9 cellular contexts compared by ENCODE assay signal in genomic region chr5:177369050-177369912, GRCh38. TPM values are rescaled to one million over a fixed set of nuclear protein-coding genes. Genes with fewer than 3 reads are reported as not detected.
DNase-seq lines count a peak whose midpoint lies in the region; ATAC-seq and TF ChIP-seq lines count a peak whose summit lies in the region.
"Had no signal": no experiment of that assay in that cellular context is flagged by ENCODE, and none has a peak within 500 bp of the region (broad histone marks: within the 10 kb centered on the region; RNA-seq: fewer than 3 reads in every experiment).

No MANE protein-coding gene starts in this region.

- H3K4me3 Mint-ChIP-seq in effector memory CD8-positive, alpha-beta T cell: peak overlapping the region; percentile 24 to 53

- peaks cover 51% of the 10 kb centered on the region for H3K36me3 Mint-ChIP-seq in effector memory CD8-positive, alpha-beta T cell (ENCODE audit: insufficient read depth)

- H3K27me3 Mint-ChIP-seq in effector memory CD8-positive, alpha-beta T cell: no peaks in the 10 kb centered on the region

- peaks cover 41 to 47% of the 10 kb centered on the region in 2 donors for H3K4me1 Mint-ChIP-seq in effector memory CD8-positive, alpha-beta T cell (ENCODE audit: low read depth in 2 of 2)

- peak overlapping the region; percentile 84 to 93 for H3K27ac Mint-ChIP-seq in effector memory CD8-positive, alpha-beta T cell

- ATAC-seq in effector memory CD8-positive, alpha-beta T cell (replicated peaks): no peak
- ATAC-seq in psoas muscle: peak; percentile 27 to 55 (median 36)
- no peak for ATAC-seq in HG03442 (IDR thresholded peaks at IDR 0.05; ENCODE audit: unreplicated experiment)

- H3K4me3 ChIP-seq in SJSA1: no peak overlapping the region
- peak overlapping the region; percentile 7 for H3K4me3 ChIP-seq in psoas muscle

- H3K36me3 ChIP-seq in SJSA1 (no peaks in the 10 kb centered on the region), psoas muscle (ENCODE audit: insufficient read depth in 1 of 2, low read depth in 1 of 2) (peaks cover 0 to 18% of the 10 kb centered on the region in 2 donors)

- peaks cover 4% of the 10 kb centered on the region for H3K4me1 ChIP-seq in SJSA1 (replicated peaks)
- peaks cover 40% of the 10 kb centered on the region for H3K4me1 ChIP-seq in psoas muscle

- DNase-seq in AG08396 (ENCODE audit: low spot score) (peak; percentile 79), SJSA1 (ENCODE audit: low read depth in 1 of 2, low spot score in 2 of 2) (peak; percentile 36 to 55), psoas muscle (no peak), A172 (ENCODE audit: low spot score) (no peak), iPS-NIHi7 (ENCODE audit: extremely low spot score) (no peak)
- peak in 1 of 3 experiments; percentile 30 for DNase-seq in effector memory CD8-positive, alpha-beta T cell

- H3K9me3 ChIP-seq in SJSA1 (replicated peaks): 0 out of 2 replicates have a peak, but pooled peaks cover 3% of the 10 kb centered on the region
- no peaks in the 10 kb centered on the region for H3K9me3 ChIP-seq in psoas muscle

- H3K27me3 ChIP-seq in SJSA1 (replicated peaks): peaks cover 6% of the 10 kb centered on the region; the same call in 1 of the 2 replicates
- H3K27me3 ChIP-seq in psoas muscle (ENCODE audit: insufficient read depth in 3 of 3, low read length in 2 of 3): no peaks in the 10 kb centered on the region

- 30 to 35% (median 32%) methylated on average over 7 of the region's 7 CpGs for WGBS in psoas muscle, 3 donors

- intact Hi-C loops in psoas muscle (cut with DNase I): loop anchor here (5.0 kb wide), 2 partner anchors 52 to 57 kb away; partner anchors contain the start of gene MXD3 (in 1 of the 2)

- no peak overlapping the region for H3K27ac ChIP-seq in SJSA1
- H3K27ac ChIP-seq in psoas muscle: peak overlapping the region; percentile 81

- H3K9me3 Mint-ChIP-seq in effector memory CD8-positive, alpha-beta T cell: no peaks in the 10 kb centered on the region

- TF ChIP-seq CTCF in GM12873 (IDR thresholded peaks at IDR 0.05; ENCODE audit: insufficient read depth, low read depth, low read length, missing control alignments) (peak; percentile 85), psoas muscle (IDR thresholded peaks at IDR 0.05) (peak; percentile 47)

RNA-seq across cellular contexts. Expression of gene RGS14, which starts 11.6 kb away (rescaled TPM):
- total RNA-seq in SJSA1 (2014; rRNA removed; shearing (Covaris generic)): 1.6 TPM in 1 of 2 replicates, not detected in the other
- 10 to 100 TPM in 3 of 4 donors, 1 to 10 TPM in 1; 5.5 to 23.2 (median 10.5) TPM for total RNA-seq in psoas muscle
- polyA plus RNA-seq in psoas muscle: 10 to 100 TPM in 1 of 3 donors, 1 to 10 TPM in 2; 3.6 to 10.0 (median 6.7) TPM
- 28.2 and 36.5 TPM in 2 replicates for total RNA-seq in A172 (2014; rRNA removed; shearing (Covaris generic))

RNA-seq across cellular contexts. Expression of gene SLC34A1, which starts 15.0 kb away (rescaled TPM):
- not detected in 2 replicates for total RNA-seq in SJSA1 (2014; rRNA removed; shearing (Covaris generic))
- not detected for total RNA-seq in psoas muscle
- polyA plus RNA-seq in psoas muscle: not detected
- 0.05 TPM in 1 of 2 replicates, not detected in the other for total RNA-seq in A172 (2014; rRNA removed; shearing (Covaris generic))
- total RNA-seq: temporal lobe had no signal

RNA-seq across cellular contexts. Expression of gene LMAN2, which starts 17.8 kb away (rescaled TPM):
- 360 and 397 TPM in 2 replicates for total RNA-seq in SJSA1 (2014; rRNA removed; shearing (Covaris generic))
- total RNA-seq in psoas muscle: 10 to 100 TPM; 28.7 to 55.8 (median 43.1) TPM
- 100 to 1,000 TPM; 103 to 193 (median 162) TPM for polyA plus RNA-seq in psoas muscle
- 361 and 423 TPM in 2 replicates for total RNA-seq in A172 (2014; rRNA removed; shearing (Covaris generic))

RNA-seq across cellular contexts. Expression of gene PFN3, which starts 31.2 kb away (rescaled TPM):
- total RNA-seq in SJSA1 (2014; rRNA removed; shearing (Covaris generic)): not detected in 2 replicates
- total RNA-seq in psoas muscle: not detected
- not detected for polyA plus RNA-seq in psoas muscle
- not detected in 2 replicates for total RNA-seq in A172 (2014; rRNA removed; shearing (Covaris generic))

RNA-seq across cellular contexts. Expression of gene F12, which starts 40.1 kb away (rescaled TPM):
- 0.74 and 3.9 TPM in 2 replicates for total RNA-seq in SJSA1 (2014; rRNA removed; shearing (Covaris generic))
- under 1 TPM in 1 of 4 donors, not detected in 3; 0.40 TPM for total RNA-seq in psoas muscle
- polyA plus RNA-seq in psoas muscle: under 1 TPM; 0.06 to 0.81 (median 0.09) TPM
- total RNA-seq in A172 (2014; rRNA removed; shearing (Covaris generic)): 5.6 and 11.3 TPM in 2 replicates

Comparison
In these comparisons a context has a peak if more than half of its experiments do, and no peak if none do; other contexts are left out.
1. DNase-seq: peak in AG08396 (single experiment) and SJSA1 (2 of 2); none in psoas muscle (0 of 2), A172 (single experiment) and iPS-NIHi7 (single experiment).
2. ATAC-seq: peak in psoas muscle (4 of 4); none in effector memory CD8-positive, alpha-beta T cell (single experiment) and HG03442 (single experiment).